In genomic region chr11:119126675-119127268, GRCh38 we compare ENCODE assay signal across 20 cellular contexts. TPM values are rescaled to one million over a fixed set of nuclear protein-coding genes. Genes with fewer than 3 reads are reported as not detected.
DNase-seq lines count a peak whose midpoint lies in the region; ATAC-seq and TF ChIP-seq lines count a peak whose summit lies in the region.
"Had no signal": no experiment of that assay in that cellular context is flagged by ENCODE, and none has a peak within 500 bp of the region (broad histone marks: within the 10 kb centered on the region; RNA-seq: fewer than 3 reads in every experiment).

No MANE protein-coding gene starts in this region.

- H3K9me3 ChIP-seq in left ventricle myocardium inferior (replicated peaks) (no peaks in the 10 kb centered on the region), transverse colon (no peaks in the 10 kb centered on the region), Karpas-422 (ENCODE audit: low read length) (no peaks in the 10 kb centered on the region)
- H3K9me3 ChIP-seq: Peyer's patch had no signal

- no peak for TF ChIP-seq POLR2A in transverse colon (IDR thresholded peaks at IDR 0.05)

- no peak overlapping the region for H3K9ac ChIP-seq in Karpas-422 (ENCODE audit: low read length)

- peaks cover 34% of the 10 kb centered on the region for H3K4me1 ChIP-seq in left ventricle myocardium inferior
- peaks cover 15 to 46% (median 25%) of the 10 kb centered on the region in 4 donors for H3K4me1 ChIP-seq in transverse colon
- peaks cover 6% of the 10 kb centered on the region for H3K4me1 ChIP-seq in Karpas-422 (ENCODE audit: low read length)

- no peak for TF ChIP-seq CTCF in left ventricle myocardium inferior (IDR thresholded peaks at IDR 0.05; ENCODE audit: borderline replicate concordance)
- no peak for TF ChIP-seq CTCF in transverse colon (IDR thresholded peaks at IDR 0.05)

- 43 to 58% methylated on average over 1 to 5 of the region's 5 CpGs for WGBS in transverse colon (ENCODE audit: low coverage in 1 of 2), 2 donors

- ATAC-seq in activated T-helper 17 cell treated with anti-CD3 and anti-CD28 coated beads, Interleukin-2, amount 50 U/mL, for 72 hours (replicated peaks), result no peak
- no peak for ATAC-seq in GM18519 (IDR thresholded peaks at IDR 0.05; ENCODE audit: low FRiP score, unreplicated experiment)

- H3K9me2 ChIP-seq in Karpas-422 (replicated peaks; ENCODE audit: insufficient read depth, low read length), result no peaks in the 10 kb centered on the region

- H3K36me3 ChIP-seq in left ventricle myocardium inferior (peaks cover 64% of the 10 kb centered on the region), transverse colon (peaks cover 0 to 36% (median 17%) of the 10 kb centered on the region in 4 donors), Karpas-422 (ENCODE audit: insufficient read depth, low read length) (no peaks in the 10 kb centered on the region)

- H2AFZ ChIP-seq in Karpas-422 (ENCODE audit: low read length), result no peak overlapping the region

- H3K4me3 Mint-ChIP-seq in activated T-helper 17 cell treated with anti-CD3 and anti-CD28 coated beads, Interleukin-2, amount 50 U/mL, for 72 hours, result no peak overlapping the region
- H3K4me3 Mint-ChIP-seq: naive B cell had no signal

- H3K27me3 ChIP-seq in left ventricle myocardium inferior (ENCODE audit: low read depth) (no peaks in the 10 kb centered on the region), transverse colon (no peaks in the 10 kb centered on the region), Karpas-422 (ENCODE audit: low read length) (no peaks in the 10 kb centered on the region)
- H3K27me3 ChIP-seq: Peyer's patch had no signal

- H4K20me1 ChIP-seq in Karpas-422 (ENCODE audit: insufficient read depth, low read depth, low read length), result 0 out of 2 replicates have a peak, but pooled peaks cover 7% of the 10 kb centered on the region

- peaks cover 16% of the 10 kb centered on the region for H3K79me2 ChIP-seq in Karpas-422 (ENCODE audit: low read length)

- peaks cover 18% of the 10 kb centered on the region for H3K4me1 Mint-ChIP-seq in activated T-helper 17 cell treated with anti-CD3 and anti-CD28 coated beads, Interleukin-2, amount 50 U/mL, for 72 hours

- TF ChIP-seq EP300 in transverse colon (IDR thresholded peaks at IDR 0.05; ENCODE audit: low read depth), result no peak

- no peaks in the 10 kb centered on the region for H3K9me3 Mint-ChIP-seq in activated T-helper 17 cell treated with anti-CD3 and anti-CD28 coated beads, Interleukin-2, amount 50 U/mL, for 72 hours
- H3K9me3 Mint-ChIP-seq: naive B cell had no signal

- intact Hi-C loops in left ventricle myocardium inferior (cut with micrococcal nuclease) (no loop called here), cardiac septum (cut with DNase I) (no loop called here), transverse colon (cut with DNase I; ENCODE audit: low total_unique reads) (no loop called here)

- H3K27ac Mint-ChIP-seq in activated T-helper 17 cell treated with anti-CD3 and anti-CD28 coated beads, Interleukin-2, amount 50 U/mL, for 72 hours, result peak overlapping the region; percentile 63
- H3K27ac Mint-ChIP-seq: naive B cell had no signal

- DNase-seq in left ventricle myocardium inferior (no peak), cardiac septum (ENCODE audit: low spot score) (no peak), mesenteric fat pad (ENCODE audit: low spot score) (peak; percentile 45), transverse colon (no peak), Karpas-422 (no peak), putamen (ENCODE audit: low spot score) (no peak)
- DNase-seq: activated CD4-positive, CD25-positive, alpha-beta regulatory T cell; activated T-cell treated with anti-CD3 and anti-CD28 coated beads, Interleukin-2, amount 50 U/mL, for 1 hour; DMS153; hippocampal formation; MM.1S; naive B cell; NCI-H2029 treated with DMSO at 0.1 percent for 48 hours; NCI-H69; Peyer's patch; stimulated activated CD4-positive, alpha-beta T cell treated with anti-CD3 and anti-CD28 coated beads, Interleukin-1b, Interleukin-23, amount 100 ng/mL, for 48 hours; trophoblast cell had no signal

- H3K4me3 ChIP-seq in left ventricle myocardium inferior, result no peak overlapping the region
- no peak overlapping the region for H3K4me3 ChIP-seq in transverse colon
- no peak overlapping the region for H3K4me3 ChIP-seq in Karpas-422 (ENCODE audit: low read length)
- H3K4me3 ChIP-seq: Peyer's patch had no signal

- H3K4me2 ChIP-seq in Karpas-422 (ENCODE audit: low read depth, low read length, poor library complexity, severe bottlenecking), result no peak overlapping the region

- in situ Hi-C loops in transverse colon (cut with MboI; ENCODE audit: low pct_ligation_motif_present in 1 of 4, low pct_unique_long_range_greater_than_20kb in 1 of 4, low sequenced_read_pairs in 3 of 4), result no loop called here

- no peaks in the 10 kb centered on the region for H3K27me3 Mint-ChIP-seq in activated T-helper 17 cell treated with anti-CD3 and anti-CD28 coated beads, Interleukin-2, amount 50 U/mL, for 72 hours
- H3K27me3 Mint-ChIP-seq: naive B cell had no signal

- peak overlapping the region; percentile 36 for H3K27ac ChIP-seq in left ventricle myocardium inferior (replicated peaks)
- H3K27ac ChIP-seq in transverse colon, result peak overlapping the region; percentile 16 to 55 (median 44)
- H3K27ac ChIP-seq in Karpas-422 (ENCODE audit: low read length), result no peak overlapping the region

- peaks cover 80% of the 10 kb centered on the region for H3K36me3 Mint-ChIP-seq in activated T-helper 17 cell treated with anti-CD3 and anti-CD28 coated beads, Interleukin-2, amount 50 U/mL, for 72 hours (ENCODE audit: low read depth)

RNA-seq across cellular contexts. Expression of gene HINFP, which starts 5.4 kb away (rescaled TPM):
- total RNA-seq in left ventricle myocardium inferior (13.9 TPM), cardiac septum (14.5 TPM), mesenteric fat pad (13.5 TPM), transverse colon (10 to 100 TPM; 20.7 to 63.6 (median 48.2) TPM)
- total RNA-seq in activated T-helper 17 cell treated with anti-CD3 and anti-CD28 coated beads, Interleukin-2, amount 50 U/mL, for 72 hours, result 10 to 100 TPM; 41.6 to 47.5 TPM
- 16.3 and 22.4 TPM in 2 replicates for total RNA-seq in Karpas-422 (2014; rRNA removed; shearing (Covaris generic); ENCODE audit: low replicate concordance)

RNA-seq across cellular contexts. Expression of gene C2CD2L, which starts 19.6 kb away (rescaled TPM):
- total RNA-seq in left ventricle myocardium inferior (10.8 TPM), cardiac septum (11.8 TPM), mesenteric fat pad (11.0 TPM), transverse colon (10 to 100 TPM; 11.5 to 56.9 (median 32.7) TPM)
- total RNA-seq in activated T-helper 17 cell treated with anti-CD3 and anti-CD28 coated beads, Interleukin-2, amount 50 U/mL, for 72 hours, result 10 to 100 TPM; 16.5 to 26.4 TPM
- total RNA-seq in Karpas-422 (2014; rRNA removed; shearing (Covaris generic); ENCODE audit: low replicate concordance), result 10.1 and 11.9 TPM in 2 replicates

RNA-seq across cellular contexts. Expression of gene ABCG4, which starts 22.1 kb away (rescaled TPM):
- total RNA-seq in left ventricle myocardium inferior, result 1.8 TPM
- 1.0 TPM for total RNA-seq in cardiac septum
- total RNA-seq in activated T-helper 17 cell treated with anti-CD3 and anti-CD28 coated beads, Interleukin-2, amount 50 U/mL, for 72 hours, result not detected
- total RNA-seq in mesenteric fat pad, result not detected
- under 1 TPM in 1 of 4 donors, not detected in 3; 0.14 TPM for total RNA-seq in transverse colon
- not detected in 2 replicates for total RNA-seq in Karpas-422 (2014; rRNA removed; shearing (Covaris generic); ENCODE audit: low replicate concordance)
- total RNA-seq: dermis microvascular lymphatic vessel endothelial cell, Peyer's patch had no signal

RNA-seq across cellular contexts. Expression of gene DPAGT1, which starts 25.1 kb away (rescaled TPM):
- total RNA-seq in left ventricle myocardium inferior, result 15.4 TPM
- total RNA-seq in cardiac septum, result 18.9 TPM
- 10 to 100 TPM; 57.6 to 85.7 TPM for total RNA-seq in activated T-helper 17 cell treated with anti-CD3 and anti-CD28 coated beads, Interleukin-2, amount 50 U/mL, for 72 hours
- total RNA-seq in mesenteric fat pad, result 40.9 TPM
- 10 to 100 TPM in 3 of 4 donors, 1 to 10 TPM in 1; 4.5 to 63.9 (median 26.3) TPM for total RNA-seq in transverse colon
- 10.0 and 27.3 TPM in 2 replicates for total RNA-seq in Karpas-422 (2014; rRNA removed; shearing (Covaris generic); ENCODE audit: low replicate concordance)

RNA-seq across cellular contexts. Expression of gene NLRX1, which starts 41.8 kb away (rescaled TPM):
- total RNA-seq in left ventricle myocardium inferior (32.2 TPM), cardiac septum (25.4 TPM), mesenteric fat pad (16.3 TPM), transverse colon (10 to 100 TPM; 16.4 to 30.1 (median 18.2) TPM)
- total RNA-seq in activated T-helper 17 cell treated with anti-CD3 and anti-CD28 coated beads, Interleukin-2, amount 50 U/mL, for 72 hours, result 10 to 100 TPM in 1 of 2 donors, 1 to 10 TPM in 1; 9.7 to 10.3 TPM
- 2.7 and 7.5 TPM in 2 replicates for total RNA-seq in Karpas-422 (2014; rRNA removed; shearing (Covaris generic); ENCODE audit: low replicate concordance)
